In genomic region chr1:107782192-107782845, GRCh38 we compare ENCODE assay signal across 8 cellular contexts.
DNase-seq lines count a peak whose midpoint lies in the region; ATAC-seq, FAIRE-seq and TF ChIP-seq lines count a peak whose summit lies in the region.

No MANE protein-coding gene starts in this region.

- H3K36me3 Mint-ChIP-seq in activated CD8-positive, alpha-beta T cell treated with anti-CD3 and anti-CD28 coated beads, Interleukin-2, amount 10 ng/mL, durations not matched to agents 7 days and 5 days (ENCODE audit: low read depth), result no peaks in the 10 kb centered on the region

- peak; percentile 75 for FAIRE-seq in GM12892 (lab: Jason Lieb, UNC)

- peaks cover 26% of the 10 kb centered on the region for H3K4me1 Mint-ChIP-seq in activated CD8-positive, alpha-beta T cell treated with anti-CD3 and anti-CD28 coated beads, Interleukin-2, amount 10 ng/mL, durations not matched to agents 7 days and 5 days (ENCODE audit: low read depth)

- no peak overlapping the region for H3K27ac Mint-ChIP-seq in activated CD8-positive, alpha-beta T cell treated with anti-CD3 and anti-CD28 coated beads, Interleukin-2, amount 10 ng/mL, durations not matched to agents 7 days and 5 days

- CTCF ChIA-PET in activated CD8-positive, alpha-beta T cell treated with anti-CD3 and anti-CD28 coated beads, Interleukin-2, amount 10 ng/mL, durations not matched to agents 7 days and 5 days (lab: Charles Lee), result interaction anchor here (0.7 to 13.7 kb wide), 55 partner anchors 9 to 862 kb away, joined by 3 to 319 read pairs (median 4); partner anchors contain the start of genes SLC25A24 and VAV3

- H3K4me3 Mint-ChIP-seq in activated CD8-positive, alpha-beta T cell treated with anti-CD3 and anti-CD28 coated beads, Interleukin-2, amount 10 ng/mL, durations not matched to agents 7 days and 5 days, result no peak overlapping the region

- no peaks in the 10 kb centered on the region for H3K27me3 Mint-ChIP-seq in activated CD8-positive, alpha-beta T cell treated with anti-CD3 and anti-CD28 coated beads, Interleukin-2, amount 10 ng/mL, durations not matched to agents 7 days and 5 days (ENCODE audit: low read depth)

- no peak for TF ChIP-seq POLR2A in GM12892 (IDR thresholded peaks at IDR 0.05; ENCODE audit: low read depth, low read length)

- H3K9me3 Mint-ChIP-seq in activated CD8-positive, alpha-beta T cell treated with anti-CD3 and anti-CD28 coated beads, Interleukin-2, amount 10 ng/mL, durations not matched to agents 7 days and 5 days (ENCODE audit: insufficient read depth), result no peaks in the 10 kb centered on the region

- POLR2A ChIA-PET in activated CD8-positive, alpha-beta T cell treated with anti-CD3 and anti-CD28 coated beads, Interleukin-2, amount 10 ng/mL, durations not matched to agents 7 days and 5 days (lab: Charles Lee), result interaction anchor here (1.0 to 1.4 kb wide), 2 partner anchors 182 to 343 kb away, joined by 5 to 8 read pairs; no protein-coding TSS in a partner anchor

- ATAC-seq in activated CD8-positive, alpha-beta T cell treated with anti-CD3 and anti-CD28 coated beads, Interleukin-2, amount 10 ng/mL, durations not matched to agents 7 days and 5 days, result no peak
- no peak for ATAC-seq in HG03159 (IDR thresholded peaks at IDR 0.05; ENCODE audit: unreplicated experiment)

- peak; percentile 77 for DNase-seq in CD1c-positive myeloid dendritic cell (ENCODE audit: extremely low spot score)
- no peak for DNase-seq in GM12892 (ENCODE audit: insufficient read length)
- DNase-seq in NCI-H2227 (lab: John Stamatoyannopoulos, UW; ENCODE audit: unreplicated experiment), result peak; percentile 64
- peak; percentile 69 for DNase-seq in activated CD8-positive, alpha-beta T cell treated with anti-CD3 and anti-CD28 coated beads, Interleukin-2, amount 10 ng/mL, durations not matched to agents 7 days and 5 days
- DNase-seq in glomerular endothelial cell (ENCODE audit: extremely low read depth, low read depth, low spot score), result peak; percentile 71
- peak; percentile 19 for DNase-seq in pulmonary artery endothelial cell (ENCODE audit: low read depth, low spot score)
- DNase-seq in D341Med (ENCODE audit: low spot score), result no peak

Comparison
In these comparisons a context has a peak if more than half of its experiments do, and no peak if none do; other contexts are left out.
1. DNase-seq: peak in CD1c-positive myeloid dendritic cell (single experiment), NCI-H2227 (single experiment), activated CD8-positive, alpha-beta T cell treated with anti-CD3 and anti-CD28 coated beads, Interleukin-2, amount 10 ng/mL, durations not matched to agents 7 days and 5 days (single experiment), glomerular endothelial cell (single experiment) and pulmonary artery endothelial cell (single experiment); none in GM12892 (single experiment) and D341Med (single experiment).